10 cellular contexts compared by ENCODE assay signal in the genomic region with DNA sequence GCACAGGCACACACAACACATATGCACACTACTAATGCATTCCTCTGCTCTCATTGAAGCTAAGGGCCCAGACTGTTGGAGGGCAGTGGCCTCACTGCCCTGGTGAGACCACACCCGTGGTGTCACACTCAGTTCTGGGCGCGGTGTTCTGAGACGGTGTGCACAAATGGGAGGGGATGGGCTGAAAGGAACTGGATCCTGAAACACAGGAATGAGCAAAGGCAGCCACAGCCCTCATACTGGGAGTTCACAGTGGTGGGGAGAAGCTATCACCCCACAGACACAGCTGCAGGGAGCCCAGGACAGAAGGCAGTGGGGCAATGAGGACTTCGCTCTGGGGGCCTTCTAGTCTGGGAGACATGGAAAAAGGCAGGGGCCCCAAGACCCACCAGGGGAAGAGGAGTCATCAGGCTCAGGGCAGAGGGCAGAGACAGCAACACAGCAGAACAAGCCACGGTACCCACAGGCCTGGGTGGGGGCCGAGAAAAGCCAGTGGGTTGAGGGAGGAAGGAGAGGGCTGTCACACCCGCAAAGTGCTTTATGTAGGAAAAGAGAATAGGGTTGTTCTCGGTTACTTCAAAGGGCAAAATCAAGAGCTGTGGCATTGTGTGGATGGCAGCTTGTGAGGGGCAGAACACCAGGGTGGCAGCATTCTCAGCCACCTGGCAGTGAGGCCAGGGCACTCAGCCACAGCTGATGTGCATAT.
DNase-seq lines count a peak whose midpoint lies in the region; ATAC-seq and TF ChIP-seq lines count a peak whose summit lies in the region.
"Had no signal": no experiment of that assay in that cellular context is flagged by ENCODE, and none has a peak within 500 bp of the region (broad histone marks: within the 10 kb centered on the region; RNA-seq: fewer than 3 reads in every experiment).

No MANE protein-coding gene starts in this region.

- in situ Hi-C loops in G401 (cut with HindIII; ENCODE audit: low sequenced_read_pairs) = no loop called here

- peak; percentile 10 for DNase-seq in G401 (ENCODE audit: low spot score)
- DNase-seq in activated CD4-positive, alpha-beta T cell treated with anti-CD3 and anti-CD28 coated beads for 36 hours = peak; percentile 51
- DNase-seq in nephron progenitor cell = no peak
- DNase-seq in H7 = no peak
- no peak for DNase-seq in testis
- DNase-seq in caudate nucleus (lab: John Stamatoyannopoulos, UW) = no peak
- DNase-seq: NCI-H1694 treated with DMSO at 0.1 percent for 48 hours had no signal

- H3K27ac ChIP-seq in testis (no peak overlapping the region), caudate nucleus (ENCODE audit: low read depth, low read length) (no peak overlapping the region)

- intact Hi-C loops in activated CD4-positive, alpha-beta T cell treated with anti-CD3 and anti-CD28 coated beads for 36 hours (cut with DNase I, micrococcal nuclease) = loop anchor here (1.0 to 5.0 kb wide), 4 partner anchors 25 to 206 kb away; no protein-coding TSS in a partner anchor
- intact Hi-C loops in testis (cut with DNase I; ENCODE audit: low total_unique reads) = no loop called here

- ATAC-seq in activated CD4-positive, alpha-beta T cell treated with anti-CD3 and anti-CD28 coated beads for 36 hours = no peak
- no peak for ATAC-seq in HG02981 (IDR thresholded peaks at IDR 0.05; ENCODE audit: unreplicated experiment)

- 89 to 91% methylated on average over 9 of the region's 9 CpGs for WGBS in testis, 2 donors

- H3K4me3 Mint-ChIP-seq in activated CD4-positive, alpha-beta T cell treated with anti-CD3 and anti-CD28 coated beads for 36 hours = peak overlapping the region; percentile 22
- H3K4me3 Mint-ChIP-seq in brain = no peak overlapping the region
- no peak overlapping the region for H3K4me3 Mint-ChIP-seq in nephron progenitor cell

- no peak overlapping the region for H3K4me3 ChIP-seq in H7 (ENCODE audit: insufficient read depth, low read depth, low read length)
- H3K4me3 ChIP-seq in testis = no peak overlapping the region
- H3K4me3 ChIP-seq: HAP-1 had no signal

- CTCF ChIA-PET in activated CD4-positive, alpha-beta T cell treated with anti-CD3 and anti-CD28 coated beads for 36 hours (lab: Charles Lee) = interaction anchor here (0.6 to 6.6 kb wide), 19 partner anchors 11 to 223 kb away, joined by 3 to 56 read pairs (median 4); a partner anchor contains a TSS

- no peaks in the 10 kb centered on the region for H3K9me3 Mint-ChIP-seq in activated CD4-positive, alpha-beta T cell treated with anti-CD3 and anti-CD28 coated beads for 36 hours (ENCODE audit: low read depth)
- H3K9me3 Mint-ChIP-seq in brain (no peaks in the 10 kb centered on the region), nephron progenitor cell (no peaks in the 10 kb centered on the region)

- no peaks in the 10 kb centered on the region for H3K27me3 Mint-ChIP-seq in activated CD4-positive, alpha-beta T cell treated with anti-CD3 and anti-CD28 coated beads for 36 hours
- H3K27me3 Mint-ChIP-seq in brain (no peaks in the 10 kb centered on the region), nephron progenitor cell (ENCODE audit: low read depth, poor library complexity) (no peaks in the 10 kb centered on the region)

- peaks cover 4% of the 10 kb centered on the region for H3K36me3 ChIP-seq in H7 (replicated peaks; ENCODE audit: control insufficient read depth, insufficient read depth, low read length)
- H3K36me3 ChIP-seq in testis (ENCODE audit: low read depth, missing control alignments) = no peaks in the 10 kb centered on the region
- H3K36me3 ChIP-seq: HAP-1 had no signal

- no peak for TF ChIP-seq POLR2A in testis (IDR thresholded peaks at IDR 0.05)

- peaks cover 46% of the 10 kb centered on the region for H3K36me3 Mint-ChIP-seq in activated CD4-positive, alpha-beta T cell treated with anti-CD3 and anti-CD28 coated beads for 36 hours (ENCODE audit: low read depth)
- peaks cover 47% of the 10 kb centered on the region for H3K36me3 Mint-ChIP-seq in brain
- peaks cover 60% of the 10 kb centered on the region for H3K36me3 Mint-ChIP-seq in nephron progenitor cell (ENCODE audit: low read depth)

- peaks cover 21% of the 10 kb centered on the region for H3K4me1 ChIP-seq in testis

- H3K27me3 ChIP-seq in H7 (ENCODE audit: control insufficient read depth, insufficient read depth, low read length) = no peaks in the 10 kb centered on the region
- H3K27me3 ChIP-seq in testis = no peaks in the 10 kb centered on the region

- POLR2A ChIA-PET in activated CD4-positive, alpha-beta T cell treated with anti-CD3 and anti-CD28 coated beads for 36 hours (lab: Charles Lee) = interaction anchor here (0.6 to 2.6 kb wide), 10 partner anchors 25 to 83 kb away, joined by 3 to 16 read pairs (median 4); a partner anchor contains a TSS

- H3K9me3 ChIP-seq in testis = no peaks in the 10 kb centered on the region
- H3K9me3 ChIP-seq: HAP-1 had no signal

- peak overlapping the region; percentile 88 for H3K27ac Mint-ChIP-seq in activated CD4-positive, alpha-beta T cell treated with anti-CD3 and anti-CD28 coated beads for 36 hours
- H3K27ac Mint-ChIP-seq in brain = peak overlapping the region in 3 of 5 experiments; percentile 56 to 78 (median 75)
- peak overlapping the region; percentile 55 for H3K27ac Mint-ChIP-seq in nephron progenitor cell

- TF ChIP-seq CTCF in brain (conservative IDR thresholded peaks at IDR 0.05) (no peak), nephron progenitor cell (IDR thresholded peaks at IDR 0.05) (no peak), testis (IDR thresholded peaks at IDR 0.05) (no peak)

- H3K4me1 Mint-ChIP-seq in activated CD4-positive, alpha-beta T cell treated with anti-CD3 and anti-CD28 coated beads for 36 hours = peaks cover 91% of the 10 kb centered on the region
- H3K4me1 Mint-ChIP-seq in brain = peaks cover 5% of the 10 kb centered on the region
- peaks cover 30% of the 10 kb centered on the region for H3K4me1 Mint-ChIP-seq in nephron progenitor cell

Comparison
In these comparisons a context has a peak if more than half of its experiments do, and no peak if none do; other contexts are left out.
1. DNase-seq: peak in G401 (single experiment) and activated CD4-positive, alpha-beta T cell treated with anti-CD3 and anti-CD28 coated beads for 36 hours (single experiment); none in nephron progenitor cell (single experiment), H7 (single experiment), testis (single experiment) and caudate nucleus (0 of 61).
2. Peak in every context shown above with its lines, with median percentiles within 50 percentile points of each other: H3K27ac Mint-ChIP-seq.